In genomic region chr4:1290165-1290977, GRCh38 we compare ENCODE assay signal across 8 cellular contexts. TPM values are rescaled to one million over a fixed set of nuclear protein-coding genes. Genes with fewer than 3 reads are reported as not detected.
DNase-seq lines count a peak whose midpoint lies in the region; ATAC-seq, FAIRE-seq and TF ChIP-seq lines count a peak whose summit lies in the region.

No MANE protein-coding gene starts in this region.

- H3K27me3 Mint-ChIP-seq in stimulated activated naive CD8-positive, alpha-beta T cell treated with anti-CD3 and anti-CD28 coated beads, Interleukin-15, Interleukin-2, amounts not matched to agents 100 ng/mL and 50 ng/mL, for 24 hours, result no peaks in the 10 kb centered on the region
- no peaks in the 10 kb centered on the region for H3K27me3 Mint-ChIP-seq in memory B cell

- peaks cover 4% of the 10 kb centered on the region for H3K9me3 Mint-ChIP-seq in stimulated activated naive CD8-positive, alpha-beta T cell treated with anti-CD3 and anti-CD28 coated beads, Interleukin-15, Interleukin-2, amounts not matched to agents 100 ng/mL and 50 ng/mL, for 24 hours
- peaks cover 4% of the 10 kb centered on the region for H3K9me3 Mint-ChIP-seq in memory B cell

- no peak for TF ChIP-seq CTCF in bronchial epithelial cell (IDR thresholded peaks at IDR 0.05; ENCODE audit: insufficient read depth, low read length, severe bottlenecking)
- no peak for TF ChIP-seq CTCF in vagina (IDR thresholded peaks at IDR 0.05)

- no peak for ATAC-seq in stimulated activated naive CD8-positive, alpha-beta T cell treated with anti-CD3 and anti-CD28 coated beads, Interleukin-15, Interleukin-2, amounts not matched to agents 100 U/mL and 50 U/mL, for 24 hours
- ATAC-seq in memory B cell (ENCODE audit: low read depth), result no peak

- no peak for DNase-seq in stimulated activated naive CD8-positive, alpha-beta T cell treated with anti-CD3 and anti-CD28 coated beads, Interleukin-15, Interleukin-2, amounts not matched to agents 100 U/mL and 50 U/mL, for 24 hours
- DNase-seq in LoVo (ENCODE audit: low spot score) (peak; percentile 32), bronchial epithelial cell (ENCODE audit: low read depth) (peak; percentile 47), memory B cell (ENCODE audit: low spot score in 2 of 2) (no peak), vagina (ENCODE audit: extremely low spot score in 2 of 2) (no peak), NCI-H82 (lab: John Stamatoyannopoulos, UW) (no peak), mucosa of gallbladder (ENCODE audit: low spot score) (no peak)

- peaks cover 12% of the 10 kb centered on the region for H3K36me3 Mint-ChIP-seq in stimulated activated naive CD8-positive, alpha-beta T cell treated with anti-CD3 and anti-CD28 coated beads, Interleukin-15, Interleukin-2, amounts not matched to agents 100 ng/mL and 50 ng/mL, for 24 hours (ENCODE audit: low read depth)
- peaks cover 4% of the 10 kb centered on the region for H3K36me3 Mint-ChIP-seq in memory B cell

- peaks cover 6% of the 10 kb centered on the region for H3K36me3 ChIP-seq in bronchial epithelial cell (ENCODE audit: control insufficient read depth, insufficient read depth, low read length)
- no peaks in the 10 kb centered on the region for H3K36me3 ChIP-seq in vagina

- peak overlapping the region; percentile 79 for H3K4me3 ChIP-seq in bronchial epithelial cell (ENCODE audit: low read depth, low read length)
- H3K4me3 ChIP-seq in vagina, result peak overlapping the region; percentile 69 to 98

- H3K27ac Mint-ChIP-seq in stimulated activated naive CD8-positive, alpha-beta T cell treated with anti-CD3 and anti-CD28 coated beads, Interleukin-15, Interleukin-2, amounts not matched to agents 100 ng/mL and 50 ng/mL, for 24 hours, result peak overlapping the region; percentile 89
- peak overlapping the region; percentile 90 for H3K27ac Mint-ChIP-seq in memory B cell

- peak overlapping the region; percentile 73 for H3K27ac ChIP-seq in vagina

- peaks cover 47% of the 10 kb centered on the region for H3K4me1 Mint-ChIP-seq in stimulated activated naive CD8-positive, alpha-beta T cell treated with anti-CD3 and anti-CD28 coated beads, Interleukin-15, Interleukin-2, amounts not matched to agents 100 ng/mL and 50 ng/mL, for 24 hours (ENCODE audit: low read depth)
- peaks cover 32% of the 10 kb centered on the region for H3K4me1 Mint-ChIP-seq in memory B cell

- H3K4me3 Mint-ChIP-seq in stimulated activated naive CD8-positive, alpha-beta T cell treated with anti-CD3 and anti-CD28 coated beads, Interleukin-15, Interleukin-2, amounts not matched to agents 100 ng/mL and 50 ng/mL, for 24 hours, result peak overlapping the region; percentile 98
- peak overlapping the region; percentile 89 for H3K4me3 Mint-ChIP-seq in memory B cell

- no peaks in the 10 kb centered on the region for H3K9me3 ChIP-seq in vagina

- H3K4me1 ChIP-seq in vagina, result peaks cover 61% of the 10 kb centered on the region

- intact Hi-C loops in vagina (cut with DNase I), result no loop called here

- TF ChIP-seq POLR2A in vagina (IDR thresholded peaks at IDR 0.05), result no peak

- FAIRE-seq in bronchial epithelial cell (lab: Jason Lieb, UNC), result no peak

- H3K27me3 ChIP-seq in bronchial epithelial cell (ENCODE audit: control insufficient read depth, insufficient read depth, low read length) (no peaks in the 10 kb centered on the region), vagina (no peaks in the 10 kb centered on the region)

RNA-seq across cellular contexts. Expression of gene MAEA, which starts 0.7 kb away (rescaled TPM):
- total RNA-seq in bronchial epithelial cell (44.8 and 46.1 TPM in 2 replicates), vagina (103 TPM), mucosa of gallbladder (78.0 TPM)

RNA-seq across cellular contexts. Expression of gene CTBP1, which starts 41.4 kb away (rescaled TPM):
- total RNA-seq in bronchial epithelial cell, result 173 and 179 TPM in 2 replicates
- total RNA-seq in vagina, result 93.1 TPM
- total RNA-seq in mucosa of gallbladder, result 213 TPM

RNA-seq across cellular contexts. Expression of gene UVSSA, which starts 56.6 kb away (rescaled TPM):
- 6.9 and 8.2 TPM in 2 replicates for total RNA-seq in bronchial epithelial cell
- total RNA-seq in vagina, result 25.5 TPM
- 41.5 TPM for total RNA-seq in mucosa of gallbladder

Comparison
In these comparisons a context has a peak if more than half of its experiments do, and no peak if none do; other contexts are left out.
1. DNase-seq: peak in LoVo (single experiment) and bronchial epithelial cell (single experiment); none in stimulated activated naive CD8-positive, alpha-beta T cell treated with anti-CD3 and anti-CD28 coated beads, Interleukin-15, Interleukin-2, amounts not matched to agents 100 U/mL and 50 U/mL, for 24 hours (single experiment), memory B cell (0 of 2), vagina (0 of 2), NCI-H82 (single experiment) and mucosa of gallbladder (single experiment).